Comparison of ENCODE assay signal across 31 cellular contexts in genomic region chr2:24285484-24286152, GRCh38.
"Had no signal": no experiment of that assay in that cellular context is flagged by ENCODE, and none has a peak within 500 bp of the region (broad histone marks: within the 10 kb centered on the region; RNA-seq: fewer than 3 reads in every experiment).

No MANE protein-coding gene starts in this region.

- H3K9me3 ChIP-seq: heart left ventricle, left lung, mucosa of descending colon, thyroid gland, upper lobe of left lung, vagina had no signal

- H3K27me3 ChIP-seq: brain microvascular endothelial cell, heart left ventricle, left lung, thyroid gland, upper lobe of left lung, vagina had no signal

- H3K27ac ChIP-seq: brain microvascular endothelial cell, coronary artery, heart left ventricle, left lung, skin epidermis, thyroid gland, upper lobe of left lung, vagina had no signal

- ATAC-seq: activated CD8-positive, alpha-beta T cell treated with anti-CD3 and anti-CD28 coated beads for 36 hours; activated T-cell treated with anti-CD3 and anti-CD28 coated beads, Interleukin-2, amount 50 U/mL, for 4 hours; activated T-helper 17 cell treated with anti-CD3 and anti-CD28 coated beads, Interleukin-2, amount 50 U/mL, for 72 hours; esophagus mucosa; heart left ventricle; left lung; mucosa of descending colon; natural killer cell treated with Interleukin-12 subunit alpha and Interleukin-12 subunit beta and Interleukin-15 and Interleukin-18, amount 100 ng/mL, for 72 hours; sciatic nerve; stimulated activated effector memory CD8-positive, alpha-beta T cell treated with anti-CD3 and anti-CD28 coated beads, Interleukin-12 subunit alpha, Interleukin-12 subunit beta, amount 100 ng/mL, for 72 hours; stimulated activated naive CD8-positive, alpha-beta T cell treated with anti-CD3 and anti-CD28 coated beads, Interleukin-15, amount 100 ng/mL, for 72 hours; T-helper 17 cell had no signal

- H3K9me3 Mint-ChIP-seq: activated CD4-positive, alpha-beta T cell treated with anti-CD3 and anti-CD28 coated beads, Interleukin-2, amount 10 ng/mL, durations not matched to agents 7 days and 5 days; activated CD8-positive, alpha-beta T cell treated with anti-CD3 and anti-CD28 coated beads for 36 hours; activated T-cell treated with anti-CD3 and anti-CD28 coated beads, Interleukin-2, amount 50 U/mL, for 4 hours; activated T-helper 17 cell treated with anti-CD3 and anti-CD28 coated beads, Interleukin-2, amount 50 U/mL, for 72 hours; natural killer cell treated with Interleukin-12 subunit alpha and Interleukin-12 subunit beta and Interleukin-15 and Interleukin-18, amount 100 ng/mL, for 72 hours; stimulated activated effector memory CD8-positive, alpha-beta T cell treated with anti-CD3 and anti-CD28 coated beads, Interleukin-12 subunit alpha, Interleukin-12 subunit beta, amount 100 ng/mL, for 72 hours; stimulated activated naive CD8-positive, alpha-beta T cell treated with anti-CD3 and anti-CD28 coated beads, Interleukin-15, amount 100 ng/mL, for 72 hours had no signal

- H3K4me3 Mint-ChIP-seq: activated CD4-positive, alpha-beta T cell treated with anti-CD3 and anti-CD28 coated beads, Interleukin-2, amount 10 ng/mL, durations not matched to agents 7 days and 5 days; activated CD8-positive, alpha-beta T cell treated with anti-CD3 and anti-CD28 coated beads for 36 hours; activated T-cell treated with anti-CD3 and anti-CD28 coated beads, Interleukin-2, amount 50 U/mL, for 4 hours; activated T-helper 17 cell treated with anti-CD3 and anti-CD28 coated beads, Interleukin-2, amount 50 U/mL, for 72 hours; natural killer cell treated with Interleukin-12 subunit alpha and Interleukin-12 subunit beta and Interleukin-15 and Interleukin-18, amount 100 ng/mL, for 72 hours; stimulated activated effector memory CD8-positive, alpha-beta T cell treated with anti-CD3 and anti-CD28 coated beads, Interleukin-12 subunit alpha, Interleukin-12 subunit beta, amount 100 ng/mL, for 72 hours; stimulated activated naive CD8-positive, alpha-beta T cell treated with anti-CD3 and anti-CD28 coated beads, Interleukin-15, amount 100 ng/mL, for 72 hours; T-helper 17 cell had no signal

- H3K36me3 ChIP-seq: brain microvascular endothelial cell had no signal

- DNase-seq: activated CD4-positive, alpha-beta T cell treated with anti-CD3 and anti-CD28 coated beads, Interleukin-2, amount 10 ng/mL, durations not matched to agents 7 days and 5 days; activated CD4-positive, CD25-positive, alpha-beta regulatory T cell treated with anti-CD3 and anti-CD28 coated beads, Interleukin-2, amount 50 U/mL, for 72 hours; activated CD8-positive, alpha-beta T cell treated with anti-CD3 and anti-CD28 coated beads for 36 hours; activated gamma-delta T cell treated with Interleukin-2 at 50 U/mL for 16 hours; activated naive CD4-positive, alpha-beta T cell treated with anti-CD3 and anti-CD28 coated beads, Interleukin-2, amount 50 U/mL, for 16 hours; activated T-cell treated with anti-CD3 and anti-CD28 coated beads, Interleukin-2, amount 50 U/mL, for 4 hours; amniotic stem cell; brain microvascular endothelial cell; foreskin fibroblast; heart left ventricle; kidney glomerular epithelial cell; left lung; mucosa of descending colon; stimulated activated CD4-positive, alpha-beta T cell treated with anti-CD3 and anti-CD28 coated beads, Interleukin-4, amount 100 ng/mL, for 24 hours; stimulated activated naive CD8-positive, alpha-beta T cell treated with anti-CD3 and anti-CD28 coated beads, Interleukin-15, amount 100 ng/mL, for 72 hours; substantia nigra; T-helper 17 cell; T1000; thyroid gland; upper lobe of left lung had no signal

- H3K4me3 ChIP-seq: coronary artery, heart left ventricle, left lung, lung, mucosa of descending colon, skin epidermis, thyroid gland, upper lobe of left lung, vagina had no signal

- FAIRE-seq: astrocyte had no signal

- H3K4me1 ChIP-seq: heart left ventricle, left lung, thyroid gland, upper lobe of left lung, vagina had no signal

- H3K27me3 Mint-ChIP-seq: activated CD4-positive, alpha-beta T cell treated with anti-CD3 and anti-CD28 coated beads, Interleukin-2, amount 10 ng/mL, durations not matched to agents 7 days and 5 days; activated CD8-positive, alpha-beta T cell treated with anti-CD3 and anti-CD28 coated beads for 36 hours; activated T-helper 17 cell treated with anti-CD3 and anti-CD28 coated beads, Interleukin-2, amount 50 U/mL, for 72 hours; natural killer cell treated with Interleukin-12 subunit alpha and Interleukin-12 subunit beta and Interleukin-15 and Interleukin-18, amount 100 ng/mL, for 72 hours; progenitor cell of endocrine pancreas; stimulated activated naive CD8-positive, alpha-beta T cell treated with anti-CD3 and anti-CD28 coated beads, Interleukin-15, amount 100 ng/mL, for 72 hours; T-helper 17 cell had no signal

- H3K27ac Mint-ChIP-seq: activated CD4-positive, alpha-beta T cell treated with anti-CD3 and anti-CD28 coated beads, Interleukin-2, amount 10 ng/mL, durations not matched to agents 7 days and 5 days; activated CD8-positive, alpha-beta T cell treated with anti-CD3 and anti-CD28 coated beads for 36 hours; activated T-helper 17 cell treated with anti-CD3 and anti-CD28 coated beads, Interleukin-2, amount 50 U/mL, for 72 hours; natural killer cell treated with Interleukin-12 subunit alpha and Interleukin-12 subunit beta and Interleukin-15 and Interleukin-18, amount 100 ng/mL, for 72 hours; progenitor cell of endocrine pancreas; stimulated activated effector memory CD8-positive, alpha-beta T cell treated with anti-CD3 and anti-CD28 coated beads, Interleukin-12 subunit alpha, Interleukin-12 subunit beta, amount 100 ng/mL, for 72 hours; stimulated activated naive CD8-positive, alpha-beta T cell treated with anti-CD3 and anti-CD28 coated beads, Interleukin-15, amount 100 ng/mL, for 72 hours; T-helper 17 cell had no signal
